Comparison of ENCODE assay signal across 11 cellular contexts in the genomic region with DNA sequence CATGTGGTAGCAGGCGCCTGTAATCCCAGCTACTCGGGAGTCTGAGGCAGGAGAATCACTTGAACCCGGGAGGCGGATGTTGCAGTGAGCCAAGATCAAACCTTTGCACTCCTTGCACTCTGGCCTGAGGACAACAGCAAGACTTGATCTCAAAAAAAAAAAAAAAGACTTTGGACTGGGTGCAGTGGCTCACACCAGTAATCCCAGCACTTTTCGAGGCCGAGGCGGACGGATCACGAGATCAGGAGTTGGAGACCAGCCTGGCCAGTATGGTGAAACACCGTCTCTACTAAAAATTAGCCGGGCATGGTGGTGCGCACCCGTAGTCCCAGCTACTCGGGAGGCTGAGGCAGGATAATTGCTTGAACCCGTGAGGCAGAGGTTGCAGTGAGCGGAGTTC. TPM values are rescaled to one million over a fixed set of nuclear protein-coding genes. Genes with fewer than 3 reads are reported as not detected.
A peak's percentile ranks its signal among the peaks of the same experiment; 100 is the strongest.
DNase-seq lines count a peak whose midpoint lies in the region; ATAC-seq, FAIRE-seq and TF ChIP-seq lines count a peak whose summit lies in the region.
"Not testable (repeated sequence)": the region's sequence is repeated elsewhere in the genome, so short reads cannot be mapped to it uniquely, and the experiment has no call there.
"Had no signal": no experiment of that assay in that cellular context is flagged by ENCODE, and none has a peak within 500 bp of the region (broad histone marks: within the 10 kb centered on the region; RNA-seq: fewer than 3 reads in every experiment).

No MANE protein-coding gene starts in this region.

- H3K36me3 ChIP-seq in CD8-positive, alpha-beta memory T cell (ENCODE audit: insufficient read depth, low read length); astrocyte (ENCODE audit: insufficient read depth, low read length); neutrophil: not testable (repeated sequence)

- not testable (repeated sequence) for FAIRE-seq in astrocyte (lab: Jason Lieb, UNC)

- not testable (repeated sequence) for H3K27me3 ChIP-seq in CD8-positive, alpha-beta memory T cell (ENCODE audit: insufficient read depth, low read length, poor library complexity, severe bottlenecking); astrocyte (ENCODE audit: insufficient read depth, low read length); neutrophil

- not testable (repeated sequence) for H3K4me1 ChIP-seq in CD8-positive, alpha-beta memory T cell (ENCODE audit: insufficient read depth, low read length); astrocyte (ENCODE audit: insufficient read depth, low read length)
- H3K4me1 ChIP-seq in neutrophil (ENCODE audit: control insufficient read depth in 1 of 2, insufficient read depth in 1 of 2, low read depth in 1 of 2, low read length in 1 of 2) = peaks cover 18 to 22% of the 10 kb centered on the region in 2 experiments

- H3K4me2 ChIP-seq in astrocyte (ENCODE audit: low read length) = not testable (repeated sequence)

- H3K36me3 Mint-ChIP-seq in CD8-positive, alpha-beta memory T cell; WTC11; astrocyte (ENCODE audit: low read depth, unreplicated experiment); effector memory CD8-positive, alpha-beta T cell (ENCODE audit: insufficient read depth); mesothelial cell of epicardium: not testable (repeated sequence)
- peaks cover 18% of the 10 kb centered on the region for H3K36me3 Mint-ChIP-seq in stimulated activated effector memory CD8-positive, alpha-beta T cell treated with anti-CD3 and anti-CD28 coated beads, Interleukin-12 subunit alpha, Interleukin-12 subunit beta, amount 100 ng/mL, for 72 hours

- not testable (repeated sequence) for TF ChIP-seq CTCF in WTC11 (IDR thresholded peaks at IDR 0.05); astrocyte (IDR thresholded peaks at IDR 0.05; ENCODE audit: insufficient read depth, low read depth, low read length); mesothelial cell of epicardium (IDR thresholded peaks at IDR 0.05; ENCODE audit: unreplicated experiment); neutrophil (IDR thresholded peaks at IDR 0.05)

- not testable (repeated sequence) for H3K9me3 Mint-ChIP-seq in CD8-positive, alpha-beta memory T cell; WTC11; astrocyte (ENCODE audit: unreplicated experiment); effector memory CD8-positive, alpha-beta T cell; mesothelial cell of epicardium; stimulated activated effector memory CD8-positive, alpha-beta T cell treated with anti-CD3 and anti-CD28 coated beads, Interleukin-12 subunit alpha, Interleukin-12 subunit beta, amount 100 ng/mL, for 72 hours

- H3K79me2 ChIP-seq in astrocyte (ENCODE audit: insufficient read depth, low read length) = peaks cover 10% of the 10 kb centered on the region

- POLR2A ChIA-PET in CD8-positive, alpha-beta memory T cell (lab: Charles Lee) = interaction anchor here (0.7 to 2.9 kb wide), 2 partner anchors 11 to 619 kb away, joined by 4 to 31 read pairs; partner anchors contain the start of gene FXR2
- POLR2A ChIA-PET in WTC11 (lab: Charles Lee) = not testable (repeated sequence)

- H2AFZ ChIP-seq in astrocyte (ENCODE audit: low read depth, low read length) = not testable (repeated sequence)

- not testable (repeated sequence) for H3K9me3 ChIP-seq in CD8-positive, alpha-beta memory T cell (ENCODE audit: low read length); astrocyte (ENCODE audit: insufficient read depth, low read depth, low read length); neutrophil

- peaks cover 12 to 20% (median 13%) of the 10 kb centered on the region in 3 donors for H3K4me1 Mint-ChIP-seq in CD8-positive, alpha-beta memory T cell
- H3K4me1 Mint-ChIP-seq in WTC11; astrocyte (ENCODE audit: low read depth, unreplicated experiment); mesothelial cell of epicardium: not testable (repeated sequence)
- H3K4me1 Mint-ChIP-seq in effector memory CD8-positive, alpha-beta T cell (ENCODE audit: low read depth in 2 of 2) = peaks cover 8 to 11% of the 10 kb centered on the region in 2 donors
- H3K4me1 Mint-ChIP-seq in stimulated activated effector memory CD8-positive, alpha-beta T cell treated with anti-CD3 and anti-CD28 coated beads, Interleukin-12 subunit alpha, Interleukin-12 subunit beta, amount 100 ng/mL, for 72 hours = peaks cover 12% of the 10 kb centered on the region

- peak overlapping the region in 5 of 7 donors; percentile 20 to 93 (median 79) for H3K4me3 Mint-ChIP-seq in CD8-positive, alpha-beta memory T cell
- H3K4me3 Mint-ChIP-seq in WTC11 = peak overlapping the region; percentile 85; the same call in 1 of the 2 replicates
- peak overlapping the region; percentile 54 for H3K4me3 Mint-ChIP-seq in astrocyte (ENCODE audit: unreplicated experiment)
- H3K4me3 Mint-ChIP-seq in effector memory CD8-positive, alpha-beta T cell = peak overlapping the region; percentile 90 to 92
- peak overlapping the region; percentile 13 for H3K4me3 Mint-ChIP-seq in mesothelial cell of epicardium
- peak overlapping the region; percentile 85 for H3K4me3 Mint-ChIP-seq in stimulated activated effector memory CD8-positive, alpha-beta T cell treated with anti-CD3 and anti-CD28 coated beads, Interleukin-12 subunit alpha, Interleukin-12 subunit beta, amount 100 ng/mL, for 72 hours

- CTCF ChIA-PET in CD8-positive, alpha-beta memory T cell (lab: Charles Lee) = interaction anchor here (0.7 to 5.6 kb wide), 3 partner anchors 10 to 194 kb away, joined by 3 to 34 read pairs (median 3); partner anchors contain the start of gene FXR2
- CTCF ChIA-PET in WTC11 (lab: Charles Lee) = interaction anchor here (0.5 to 3.0 kb wide), 3 partner anchors 10 to 48 kb away, joined by 4 to 29 read pairs (median 8); partner anchors contain the start of gene SOX15

- not testable (repeated sequence) for DNase-seq in CD8-positive, alpha-beta memory T cell; WTC11 (ENCODE audit: low spot score); astrocyte (ENCODE audit: low read depth); effector memory CD8-positive, alpha-beta T cell; mesothelial cell of epicardium (ENCODE audit: low spot score in 2 of 2, unreplicated experiment in 2 of 2); stimulated activated effector memory CD8-positive, alpha-beta T cell treated with anti-CD3 and anti-CD28 coated beads, Interleukin-12 subunit alpha, Interleukin-12 subunit beta, amount 100 ng/mL, for 72 hours (ENCODE audit: low spot score in 2 of 2)
- DNase-seq in left lobe of liver (ENCODE audit: low spot score) = peak; percentile 67

- not testable (repeated sequence) for H3K9ac ChIP-seq in astrocyte (ENCODE audit: low read length)

- not testable (repeated sequence) for H3K4me3 ChIP-seq in CD8-positive, alpha-beta memory T cell (ENCODE audit: low read length); astrocyte (ENCODE audit: insufficient read depth, low read depth, low read length); neutrophil (ENCODE audit: low read depth in 1 of 2, low read length in 1 of 2)

- not testable (repeated sequence) for H3K27ac ChIP-seq in CD8-positive, alpha-beta memory T cell (ENCODE audit: low read depth, low read length); astrocyte (ENCODE audit: low read depth, low read length)
- H3K27ac ChIP-seq in neutrophil = peak overlapping the region; percentile 78

- H3K27me3 Mint-ChIP-seq in CD8-positive, alpha-beta memory T cell; WTC11 (ENCODE audit: low read depth); astrocyte (ENCODE audit: low read depth, unreplicated experiment); effector memory CD8-positive, alpha-beta T cell; mesothelial cell of epicardium (ENCODE audit: low read depth): not testable (repeated sequence)

- not testable (repeated sequence) for H3K27ac Mint-ChIP-seq in CD8-positive, alpha-beta memory T cell; WTC11; astrocyte (ENCODE audit: unreplicated experiment); mesothelial cell of epicardium; stimulated activated effector memory CD8-positive, alpha-beta T cell treated with anti-CD3 and anti-CD28 coated beads, Interleukin-12 subunit alpha, Interleukin-12 subunit beta, amount 100 ng/mL, for 72 hours
- H3K27ac Mint-ChIP-seq in effector memory CD8-positive, alpha-beta T cell = peak overlapping the region in 1 of 2 donors; percentile 91

- ATAC-seq in WTC11; effector memory CD8-positive, alpha-beta T cell (replicated peaks); left lobe of liver; stimulated activated effector memory CD8-positive, alpha-beta T cell treated with anti-CD3 and anti-CD28 coated beads, Interleukin-12 subunit alpha, Interleukin-12 subunit beta, amount 100 ng/mL, for 72 hours: not testable (repeated sequence)

- not testable (repeated sequence) for H4K20me1 ChIP-seq in astrocyte (ENCODE audit: insufficient read depth, low read length)

RNA-seq across cellular contexts. Expression of gene SAT2, which starts 1.9 kb away (rescaled TPM):
- 10 to 100 TPM; 18.4 to 21.6 TPM for total RNA-seq in CD8-positive, alpha-beta memory T cell
- polyA plus RNA-seq in CD8-positive, alpha-beta memory T cell = 37.0 TPM
- total RNA-seq in WTC11 (2021) = 68.3 to 75.8 TPM (median 73.1 TPM) in 3 replicates
- 47.2 and 49.8 TPM in 2 replicates for total RNA-seq in astrocyte
- total RNA-seq in left lobe of liver = 100 TPM
- 80.6 to 95.0 TPM (median 87.7 TPM) in 3 replicates for total RNA-seq in mesothelial cell of epicardium

RNA-seq across cellular contexts. Expression of gene SHBG, which starts 4.2 kb away (rescaled TPM):
- not detected for total RNA-seq in CD8-positive, alpha-beta memory T cell
- polyA plus RNA-seq in CD8-positive, alpha-beta memory T cell = not detected
- total RNA-seq in WTC11 (2021) (0.83 to 1.2 TPM (median 1.1 TPM) in 3 replicates), astrocyte (0.79 and 1.4 TPM in 2 replicates), left lobe of liver (4.6 TPM), mesothelial cell of epicardium (0.60 to 0.84 TPM (median 0.82 TPM) in 3 replicates)
- total RNA-seq: A172; CD4-positive, alpha-beta memory T cell; GM23248 had no signal
- polyA plus RNA-seq: CD4-positive, alpha-beta memory T cell had no signal

RNA-seq across cellular contexts. Expression of gene FXR2, which starts 11.1 kb away (rescaled TPM):
- total RNA-seq in CD8-positive, alpha-beta memory T cell = 10 to 100 TPM; 45.7 to 45.9 TPM
- polyA plus RNA-seq in CD8-positive, alpha-beta memory T cell = 20.4 TPM
- total RNA-seq in WTC11 (2021) (32.5 to 35.1 TPM (median 33.3 TPM) in 3 replicates), astrocyte (54.3 and 60.2 TPM in 2 replicates), left lobe of liver (19.0 TPM), mesothelial cell of epicardium (43.2 to 44.5 TPM (median 43.4 TPM) in 3 replicates)

RNA-seq across cellular contexts. Expression of gene ATP1B2, which starts 25.0 kb away (rescaled TPM):
- under 1 TPM; 0.40 to 0.53 TPM for total RNA-seq in CD8-positive, alpha-beta memory T cell
- not detected for polyA plus RNA-seq in CD8-positive, alpha-beta memory T cell
- 29.1 to 37.5 TPM (median 35.9 TPM) in 3 replicates for total RNA-seq in WTC11 (2021)
- 0.65 and 0.89 TPM in 2 replicates for total RNA-seq in astrocyte
- 1.3 TPM for total RNA-seq in left lobe of liver
- total RNA-seq in mesothelial cell of epicardium = 9.6 to 10.5 TPM (median 10.2 TPM) in 3 replicates
- total RNA-seq: A172, GM23248 had no signal
- polyA plus RNA-seq: CD4-positive, alpha-beta memory T cell; GM23248 had no signal

RNA-seq across cellular contexts. Expression of gene SOX15, which starts 35.9 kb away (rescaled TPM):
- under 1 TPM; 0.29 to 0.31 TPM for total RNA-seq in CD8-positive, alpha-beta memory T cell
- not detected for polyA plus RNA-seq in CD8-positive, alpha-beta memory T cell
- total RNA-seq in WTC11 (2021) (15.2 to 19.9 TPM (median 17.5 TPM) in 3 replicates), astrocyte (1.7 and 4.0 TPM in 2 replicates), left lobe of liver (0.20 TPM), mesothelial cell of epicardium (2.0 to 2.3 TPM (median 2.1 TPM) in 3 replicates)
- total RNA-seq: GM23248 had no signal
- polyA plus RNA-seq: CD4-positive, alpha-beta memory T cell had no signal

Comparison
In these comparisons a context has a peak if more than half of its experiments do, and no peak if none do; other contexts are left out.
1. H3K4me3 Mint-ChIP-seq: peak in every context shown above with its lines; median percentile 91 in effector memory CD8-positive, alpha-beta T cell; 85 in WTC11; 85 in stimulated activated effector memory CD8-positive, alpha-beta T cell treated with anti-CD3 and anti-CD28 coated beads, Interleukin-12 subunit alpha, Interleukin-12 subunit beta, amount 100 ng/mL, for 72 hours; 79 in CD8-positive, alpha-beta memory T cell; 54 in astrocyte; 13 in mesothelial cell of epicardium.